1 cellular context compared by ENCODE assay signal in genomic region chr2:147925886-147926285, GRCh38.
TF ChIP-seq lines count a peak whose summit lies in the region.

No MANE protein-coding gene starts in this region.

TF ChIP-seq in GM23338, 12 proteins besides CTCF, POLR2A, EP300 and RAD21 (continued from another document):
- no peak for TF ChIP-seq ZNF462 (CRISPR knock-in tag; IDR thresholded peaks at IDR 0.05)
- TF ChIP-seq EZH2 (IDR thresholded peaks at IDR 0.05; ENCODE audit: low read depth, unreplicated experiment), result no peak
- no peak for TF ChIP-seq EZH2phosphoT487 (IDR thresholded peaks at IDR 0.05; ENCODE audit: unreplicated experiment)
- no peak for TF ChIP-seq JUNB (IDR thresholded peaks at IDR 0.05; ENCODE audit: unreplicated experiment)
- no peak for TF ChIP-seq ZNF114 (CRISPR knock-in tag; IDR thresholded peaks at IDR 0.05)
- no peak for TF ChIP-seq POLR2AphosphoS5 (IDR thresholded peaks at IDR 0.05; ENCODE audit: low read depth)
- no peak for TF ChIP-seq ETS1 (IDR thresholded peaks at IDR 0.05)
